In genomic region chr11:103811870-103812509, GRCh38 we compare ENCODE assay signal across 1 cellular context.
TF ChIP-seq lines count a peak whose summit lies in the region.

No MANE protein-coding gene starts in this region.

TF ChIP-seq in GM23338, 12 proteins besides CTCF, POLR2A, EP300 and RAD21 (continued from another document):
- TF ChIP-seq REST (IDR thresholded peaks at IDR 0.05; ENCODE audit: unreplicated experiment) (no peak), ZNF462 (CRISPR knock-in tag; IDR thresholded peaks at IDR 0.05) (no peak), ZNF331 (CRISPR knock-in tag; IDR thresholded peaks at IDR 0.05; ENCODE audit: low read depth) (no peak), CREB1 (CRISPR knock-in tag; IDR thresholded peaks at IDR 0.05; ENCODE audit: low read depth) (no peak), POLR2AphosphoS5 (IDR thresholded peaks at IDR 0.05; ENCODE audit: low read depth) (no peak), NANOG (IDR thresholded peaks at IDR 0.05; ENCODE audit: borderline replicate concordance) (no peak), JUNB (IDR thresholded peaks at IDR 0.05; ENCODE audit: unreplicated experiment) (no peak), ZNF114 (CRISPR knock-in tag; IDR thresholded peaks at IDR 0.05) (no peak), EZH2phosphoT487 (IDR thresholded peaks at IDR 0.05; ENCODE audit: unreplicated experiment) (no peak), STAT1 (IDR thresholded peaks at IDR 0.05; ENCODE audit: unreplicated experiment) (no peak)
